In genomic region chr12:117778656-117779055, GRCh38 we compare ENCODE assay signal across 30 cellular contexts.
"Had no signal": no experiment of that assay in that cellular context is flagged by ENCODE, and none has a peak within 500 bp of the region (broad histone marks: within the 10 kb centered on the region; RNA-seq: fewer than 3 reads in every experiment).

No MANE protein-coding gene starts in this region.

- H3K4me1 ChIP-seq: pancreas, prostate gland, right lobe of liver, sigmoid colon, spleen, suprapubic skin, testis, tibial artery, transverse colon, upper lobe of right lung, vagina had no signal

- H3K9me3 ChIP-seq: neutrophil, pancreas, prostate gland, right lobe of liver, sigmoid colon, spleen, suprapubic skin, testis, tibial artery, transverse colon, upper lobe of right lung, vagina had no signal

- H3K27me3 ChIP-seq: neutrophil, pancreas, right lobe of liver, sigmoid colon, suprapubic skin, testis, tibial artery, transverse colon, upper lobe of right lung, vagina had no signal

- H3K4me2 ChIP-seq: smooth muscle cell had no signal

- H3K4me3 ChIP-seq: pancreas, prostate gland, right lobe of liver, sigmoid colon, skin epidermis, smooth muscle cell, spleen, suprapubic skin, testis, tibial artery, transverse colon, upper lobe of right lung, vagina had no signal

- H3K27ac ChIP-seq: neutrophil, pancreas, prostate gland, right lobe of liver, sigmoid colon, skin epidermis, spleen, suprapubic skin, testis, tibial artery, transverse colon, upper lobe of right lung, vagina had no signal

- FAIRE-seq: pancreas had no signal

- ATAC-seq: naive thymus-derived CD8-positive, alpha-beta T cell; natural killer cell treated with Interleukin-12 subunit alpha and Interleukin-12 subunit beta and Interleukin-15 and Interleukin-18, amount 100 ng/mL, for 72 hours; pancreas; right cardiac atrium; right lobe of liver; stimulated activated memory B cell treated with anti-CD40 and anti-IgM and Interleukin-4, amounts not matched to agents 10 μg/mL and 1 μg/mL and 100 μg/mL, for 72 hours; stimulated activated naive CD8-positive, alpha-beta T cell treated with anti-CD3 and anti-CD28 coated beads, Interleukin-15, amount 100 ng/mL, for 72 hours; stimulated activated naive CD8-positive, alpha-beta T cell treated with anti-CD3 and anti-CD28 coated beads, Interleukin-15, Interleukin-2, amounts not matched to agents 100 U/mL and 50 U/mL, for 24 hours; upper lobe of right lung had no signal

- DNase-seq: naive B cell; naive thymus-derived CD8-positive, alpha-beta T cell; nephron progenitor cell; nucleus accumbens; pancreas; right cardiac atrium; right lobe of liver; sigmoid colon; spleen; stimulated activated CD4-positive, alpha-beta T cell treated with anti-CD3 and anti-CD28 coated beads, Interleukin-12 subunit alpha, Interleukin-12 subunit beta, amount 100 ng/mL, for 4 hours; stimulated activated CD4-positive, alpha-beta T cell treated with anti-CD3 and anti-CD28 coated beads, Interleukin-1b, Interleukin-23, amount 100 ng/mL, for 48 hours; stimulated activated CD4-positive, alpha-beta T cell treated with anti-CD3 and anti-CD28 coated beads, Interleukin-4, amount 100 ng/mL, for 1 hour; stimulated activated CD4-positive, alpha-beta T cell treated with anti-CD3 and anti-CD28 coated beads, Interleukin-4, amount 100 ng/mL, for 4 hours; stimulated activated CD8-positive, alpha-beta memory T cell treated with anti-CD3 and anti-CD28 coated beads, Interleukin-4, amount 100 ng/mL, for 48 hours; stimulated activated naive CD4-positive, alpha-beta T cell; stimulated activated naive CD8-positive, alpha-beta T cell treated with anti-CD3 and anti-CD28 coated beads, Interleukin-15, amount 100 ng/mL, for 72 hours; stimulated activated naive CD8-positive, alpha-beta T cell treated with anti-CD3 and anti-CD28 coated beads, Interleukin-15, Interleukin-2, amounts not matched to agents 100 U/mL and 50 U/mL, for 24 hours; substantia nigra; testis; tibial artery; transverse colon; upper lobe of right lung had no signal

- H3K36me3 ChIP-seq: neutrophil, pancreas, prostate gland, right lobe of liver, sigmoid colon, spleen, suprapubic skin, tibial artery, transverse colon, upper lobe of right lung, vagina had no signal
